ENCODE assay signal across 8 cellular contexts in the genomic region with DNA sequence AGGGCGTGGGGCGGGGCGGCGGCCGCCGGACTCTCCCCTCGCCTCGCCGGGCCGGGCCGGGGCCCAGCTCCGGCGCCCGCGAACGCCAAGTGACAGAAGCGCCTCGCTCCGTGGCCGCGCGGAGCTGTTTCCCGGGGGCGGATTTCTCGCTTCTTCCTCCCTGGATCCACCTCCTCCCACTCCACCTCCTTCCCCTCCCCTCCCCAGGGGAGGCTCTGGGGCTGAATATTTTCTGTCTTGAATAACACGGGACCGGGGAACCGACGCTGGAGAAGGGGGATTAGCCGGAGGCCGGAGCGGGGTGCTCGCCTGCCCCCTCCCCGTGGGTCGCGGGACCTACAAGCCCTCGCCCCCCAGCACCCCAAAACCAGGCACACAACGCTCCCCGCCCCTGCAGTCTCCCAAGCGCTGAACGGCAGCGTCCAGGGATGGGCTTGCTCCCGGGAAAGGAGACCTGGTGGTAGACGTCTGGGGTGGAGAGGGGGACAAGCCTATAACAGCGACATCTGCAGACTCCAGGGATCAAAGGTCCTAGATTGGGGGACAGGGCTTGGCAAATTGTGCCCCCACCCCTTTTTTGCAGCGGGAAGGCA. TPM values are rescaled to one million over a fixed set of nuclear protein-coding genes. Genes with fewer than 3 reads are reported as not detected.
DNase-seq lines count a peak whose midpoint lies in the region; ATAC-seq and TF ChIP-seq lines count a peak whose summit lies in the region.

A gene (minus strand): TSS at position 100 of the 593 bp plus-strand sequence. CDS start 1,988 bp downstream, outside the sequence.

- peaks cover 25% of the 10 kb centered on the region for H3K4me1 Mint-ChIP-seq in stimulated activated naive CD8-positive, alpha-beta T cell treated with anti-CD3 and anti-CD28 coated beads, Interleukin-15, Interleukin-2, amounts not matched to agents 100 ng/mL and 50 ng/mL, for 24 hours (ENCODE audit: low read depth)

- DNase-seq in NCI-H82 (lab: John Stamatoyannopoulos, UW) (peak; percentile 82), NCI-H82 treated with DMSO at 0.1 percent for 48 hours (lab: John Stamatoyannopoulos, UW; ENCODE audit: unreplicated experiment) (no peak), NCI-H226 (peak; percentile 88), activated T-cell treated with anti-CD3 and anti-CD28 coated beads for 4 hours (peak; percentile 28), epithelial cell of proximal tubule (ENCODE audit: low read depth) (no peak)

- H3K4me1 ChIP-seq in mononuclear cell (ENCODE audit: insufficient read depth, low read length): peaks cover 25% of the 10 kb centered on the region

- H3K9me3 ChIP-seq in mononuclear cell (ENCODE audit: low read depth, low read length): no peaks in the 10 kb centered on the region

- H3K27ac Mint-ChIP-seq in stimulated activated naive CD8-positive, alpha-beta T cell treated with anti-CD3 and anti-CD28 coated beads, Interleukin-15, Interleukin-2, amounts not matched to agents 100 ng/mL and 50 ng/mL, for 24 hours: peak within 1 kb of the TSS; percentile 84

- peak; percentile 4 for ATAC-seq in HG02798 (IDR thresholded peaks at IDR 0.05; ENCODE audit: poor library complexity, unreplicated experiment)

- peak within 1 kb of the TSS; percentile 87 for H3K4me3 Mint-ChIP-seq in stimulated activated naive CD8-positive, alpha-beta T cell treated with anti-CD3 and anti-CD28 coated beads, Interleukin-15, Interleukin-2, amounts not matched to agents 100 ng/mL and 50 ng/mL, for 24 hours

- peak; percentile 4 for TF ChIP-seq CTCF in epithelial cell of proximal tubule (conservative IDR thresholded peaks at IDR 0.05; ENCODE audit: low read depth, low read length)

- H3K27me3 ChIP-seq in mononuclear cell (ENCODE audit: insufficient read depth, low read length): no peaks in the 10 kb centered on the region

- no peaks in the 10 kb centered on the region for H3K27me3 Mint-ChIP-seq in stimulated activated naive CD8-positive, alpha-beta T cell treated with anti-CD3 and anti-CD28 coated beads, Interleukin-15, Interleukin-2, amounts not matched to agents 100 ng/mL and 50 ng/mL, for 24 hours

- H3K9me3 Mint-ChIP-seq in stimulated activated naive CD8-positive, alpha-beta T cell treated with anti-CD3 and anti-CD28 coated beads, Interleukin-15, Interleukin-2, amounts not matched to agents 100 ng/mL and 50 ng/mL, for 24 hours: no peaks in the 10 kb centered on the region

- H3K4me3 ChIP-seq in epithelial cell of proximal tubule (ENCODE audit: low read depth, low read length) (peak within 1 kb of the TSS; percentile 85), mononuclear cell (ENCODE audit: low read length) (peak within 1 kb of the TSS; percentile 67)

- peaks cover 9% of the 10 kb centered on the region for H3K36me3 Mint-ChIP-seq in stimulated activated naive CD8-positive, alpha-beta T cell treated with anti-CD3 and anti-CD28 coated beads, Interleukin-15, Interleukin-2, amounts not matched to agents 100 ng/mL and 50 ng/mL, for 24 hours (ENCODE audit: low read depth)

RNA-seq across cellular contexts. Expression of the gene that starts here (rescaled TPM):
- 39.9 and 46.8 TPM in 2 replicates for total RNA-seq in epithelial cell of proximal tubule
- total RNA-seq in mononuclear cell: 58.9 TPM

Comparison
In these comparisons a context has a peak if more than half of its experiments do, and no peak if none do; other contexts are left out.
1. DNase-seq: peak in NCI-H82 (single experiment), NCI-H226 (single experiment) and activated T-cell treated with anti-CD3 and anti-CD28 coated beads for 4 hours (single experiment); none in NCI-H82 treated with DMSO at 0.1 percent for 48 hours (single experiment) and epithelial cell of proximal tubule (single experiment).